In genomic region chr5:6135977-6136376, GRCh38 we compare ENCODE assay signal across 25 cellular contexts.
DNase-seq lines count a peak whose midpoint lies in the region; ATAC-seq, FAIRE-seq and TF ChIP-seq lines count a peak whose summit lies in the region.
"Had no signal": no experiment of that assay in that cellular context is flagged by ENCODE, and none has a peak within 500 bp of the region (broad histone marks: within the 10 kb centered on the region; RNA-seq: fewer than 3 reads in every experiment).

No MANE protein-coding gene starts in this region.

- H3K4me1 ChIP-seq in KMS-11 (ENCODE audit: low read depth, poor library complexity, severe bottlenecking): peaks cover 30% of the 10 kb centered on the region
- no peaks in the 10 kb centered on the region for H3K4me1 ChIP-seq in GM12878 (ENCODE audit: control insufficient read depth, insufficient read depth, low read length)
- H3K4me1 ChIP-seq in psoas muscle: no peaks in the 10 kb centered on the region
- H3K4me1 ChIP-seq: neural progenitor cell had no signal

- H3K36me3 ChIP-seq in KMS-11 (ENCODE audit: insufficient read depth): no peaks in the 10 kb centered on the region
- H3K36me3 ChIP-seq in GM12878 (ENCODE audit: control insufficient read depth in 2 of 2, insufficient read depth in 2 of 2, low read length in 1 of 2): no peaks in the 10 kb centered on the region
- no peaks in the 10 kb centered on the region for H3K36me3 ChIP-seq in psoas muscle (ENCODE audit: insufficient read depth in 1 of 2, low read depth in 1 of 2)
- H3K36me3 ChIP-seq: neural progenitor cell had no signal

- 5% methylated on average over 5 of the region's 5 CpGs for WGBS in GM12878 (ENCODE audit: insufficient coverage, insufficient replicate concordance, low lambda C conversion rate, missing lambda C conversion rate)
- WGBS in psoas muscle, 3 donors: 63 to 70% (median 63%) methylated on average over 5 of the region's 5 CpGs

- intact Hi-C loops in GM12878 (cut with micrococcal nuclease; ENCODE audit: unreplicated experiment) (no loop called here), psoas muscle (cut with DNase I) (no loop called here)

- H2AFZ ChIP-seq in KMS-11 (ENCODE audit: low read depth) (0 out of 2 replicates have a peak overlapping the region, but pooled peaks have one; percentile 3), GM12878 (ENCODE audit: control insufficient read depth, low read depth, low read length) (no peak overlapping the region)
- H2AFZ ChIP-seq: neural progenitor cell had no signal

- TF ChIP-seq RAD21 in GM12878 (IDR thresholded peaks at IDR 0.05; ENCODE audit: insufficient read depth, low read depth, low read length): no peak

- no peak overlapping the region for H3K4me3 ChIP-seq in KMS-11 (IDR thresholded peaks at IDR 0.05; ENCODE audit: insufficient read depth, low read depth, low read length)
- H3K4me3 ChIP-seq in GM12878: no peak overlapping the region
- H3K4me3 ChIP-seq in psoas muscle: no peak overlapping the region
- H3K4me3 ChIP-seq: mucosa of descending colon, neural progenitor cell, SK-N-MC had no signal

- in situ Hi-C loops in GM12878 (cut with MboI): no loop called here

- RAD21 ChIA-PET in GM12878 (lab: Charles Lee; ENCODE audit: unreplicated experiment): no interaction called here

- H3K9me3 ChIP-seq in GM12878 (replicated peaks; ENCODE audit: control insufficient read depth, insufficient read depth, low read length) (no peaks in the 10 kb centered on the region; the same call in 2 of the 3 replicates), psoas muscle (no peaks in the 10 kb centered on the region)
- H3K9me3 ChIP-seq: mucosa of descending colon had no signal

- FAIRE-seq in GM12891 (lab: Jason Lieb, UNC) (peak; percentile 9), GM12878 (lab: Jason Lieb, UNC) (no peak)
- FAIRE-seq: HepG2 had no signal

- H3K27me3 ChIP-seq in KMS-11 (ENCODE audit: insufficient read depth, low read depth) (no peaks in the 10 kb centered on the region), GM12878 (replicated peaks in 1 of 2; ENCODE audit: control insufficient read depth in 2 of 2, insufficient read depth in 2 of 2, low read length in 1 of 2) (no peaks in the 10 kb centered on the region), psoas muscle (ENCODE audit: insufficient read depth in 3 of 3, low read length in 2 of 3) (no peaks in the 10 kb centered on the region)
- H3K27me3 ChIP-seq: neural progenitor cell had no signal

- TF ChIP-seq EP300 in GM12878 (IDR thresholded peaks at IDR 0.05; ENCODE audit: borderline replicate concordance in 1 of 2, control insufficient read depth in 1 of 2, low read depth in 2 of 2, low read length in 2 of 2): 0 out of 4 replicates have a peak, but pooled peaks of 1 of the 2 experiments have one; percentile 10

- H3K27ac ChIP-seq in KMS-11: peak overlapping the region; percentile 20
- H3K27ac ChIP-seq in GM12878 (ENCODE audit: control insufficient read depth, insufficient read depth): no peak overlapping the region
- no peak overlapping the region for H3K27ac ChIP-seq in psoas muscle
- H3K27ac ChIP-seq: epithelial cell of prostate, neural progenitor cell, SK-N-MC had no signal

- H4K20me1 ChIP-seq in KMS-11 (ENCODE audit: insufficient read depth) (no peaks in the 10 kb centered on the region), GM12878 (ENCODE audit: control insufficient read depth, insufficient read depth) (no peaks in the 10 kb centered on the region)

- H3K79me2 ChIP-seq in KMS-11 (ENCODE audit: insufficient read depth, low read depth) (no peaks in the 10 kb centered on the region), GM12878 (ENCODE audit: control insufficient read depth, insufficient read depth, low read length) (no peaks in the 10 kb centered on the region)

- peak overlapping the region; percentile 55 for H3K4me2 ChIP-seq in KMS-11
- H3K4me2 ChIP-seq in GM12878 (ENCODE audit: control insufficient read depth, insufficient read depth): no peak overlapping the region
- H3K4me2 ChIP-seq: neural progenitor cell had no signal

- CTCF ChIA-PET in GM12878 (lab: Yijun Ruan, JAX): interaction anchor here (0.7 to 1.3 kb wide), 2 partner anchors 9 to 20 kb away, joined by 3 to 6 read pairs; no protein-coding TSS in a partner anchor

- DNase-seq in GM12891 (ENCODE audit: insufficient read length, low spot score) (no peak), GM12878 (ENCODE audit: low read depth, low spot score) (peak; percentile 12), GF-D8 (lab: John Stamatoyannopoulos, UW) (no peak), psoas muscle (no peak), islet precursor cell (no peak)
- DNase-seq: activated CD4-positive, CD25-positive, alpha-beta regulatory T cell; activated CD8-positive, alpha-beta T cell treated with anti-CD3 and anti-CD28 coated beads, Interleukin-2, amount 10 ng/mL, durations not matched to agents 7 days and 5 days; activated naive CD4-positive, alpha-beta T cell treated with Interleukin-2 at 50 U/mL for 16 hours; activated T-cell treated with anti-CD3 and anti-CD28 coated beads, Interleukin-2, amount 50 U/mL, for 1 hour; amygdala; CD4-positive, CD25-positive, alpha-beta regulatory T cell; dermis blood vessel endothelial cell; H7; left ventricle myocardium superior; mucosa of descending colon; NCI-H1417 treated with DMSO at 0.1 percent for 48 hours; NCI-H226; stimulated activated naive CD4-positive, alpha-beta T cell had no signal

- TF ChIP-seq POLR2A in GM12891 (IDR thresholded peaks at IDR 0.05; ENCODE audit: low read depth, low read length) (no peak), GM12878 (IDR thresholded peaks at IDR 0.05; ENCODE audit: low read depth, low read length) (no peak)

- BruUV-seq in GM12878 (replicated peaks; lab: Mats Ljungman, UMichigan): no TSS peak

- H3K9ac ChIP-seq in KMS-11 (no peak overlapping the region), GM12878 (ENCODE audit: control insufficient read depth, insufficient read depth, low read length) (no peak overlapping the region)
- H3K9ac ChIP-seq: neural progenitor cell had no signal

- peak; percentile 53 for ATAC-seq in GM21447 (IDR thresholded peaks at IDR 0.05; ENCODE audit: unreplicated experiment)
- peak; percentile 71 for ATAC-seq in GM12878
- ATAC-seq in psoas muscle: no peak
- no peak for ATAC-seq in HG03108 (IDR thresholded peaks at IDR 0.05; ENCODE audit: unreplicated experiment)
- ATAC-seq: activated CD8-positive, alpha-beta T cell treated with anti-CD3 and anti-CD28 coated beads, Interleukin-2, amount 10 ng/mL, durations not matched to agents 7 days and 5 days; HepG2; left ventricle myocardium superior; mucosa of descending colon had no signal

- no peak for TF ChIP-seq CTCF in KMS-11 (conservative IDR thresholded peaks at IDR 0.05; ENCODE audit: low read depth, low read length)
- TF ChIP-seq CTCF in GM12878 (IDR thresholded peaks at IDR 0.05 in 2 of 3, conservative IDR thresholded peaks at IDR 0.05 in 1 of 3; ENCODE audit: control insufficient read depth in 2 of 3, extremely low read depth in 1 of 3, insufficient read depth in 1 of 3, low read depth in 3 of 3, low read length in 3 of 3): no peak
- TF ChIP-seq CTCF in psoas muscle (IDR thresholded peaks at IDR 0.05): no peak

- SMC1A ChIA-PET in GM12878 (lab: Charles Lee; ENCODE audit: uncharacterized antibody, unreplicated experiment): interaction anchor here (0.6 to 1.0 kb wide), 5 partner anchors 47 to 321 kb away, joined by 3 read pairs; no protein-coding TSS in a partner anchor

- POLR2A ChIA-PET in GM12878 (lab: Charles Lee): interaction anchor here (0.5 kb wide), 1 partner anchor 20 kb away, joined by 6 read pairs; no protein-coding TSS in a partner anchor

TF ChIP-seq in GM12891, 5 proteins besides CTCF, POLR2A, EP300 and RAD21:
- no peak for TF ChIP-seq PAX5 (IDR thresholded peaks at IDR 0.05; ENCODE audit: insufficient read depth, low read length, severe bottlenecking)

TF ChIP-seq in GM12878, 131 proteins besides CTCF, POLR2A, EP300 and RAD21 (continues in another document):
- TF ChIP-seq BHLHE40 (IDR thresholded peaks at IDR 0.05; ENCODE audit: borderline replicate concordance in 1 of 2, low read depth in 2 of 2, low read length in 1 of 2) (peak; percentile 73 to 88), RELB (IDR thresholded peaks at IDR 0.05; ENCODE audit: low read depth) (0 out of 2 replicates have a peak, but pooled peaks have one; percentile 16), HDAC6 (IDR thresholded peaks at IDR 0.05; ENCODE audit: unreplicated experiment) (no peak), RAD51 (IDR thresholded peaks at IDR 0.05) (peak; percentile 40; the same call in 1 of the 2 replicates), YY1 (IDR thresholded peaks at IDR 0.05; ENCODE audit: low read depth, low read length) (no peak), MEF2B (IDR thresholded peaks at IDR 0.05; ENCODE audit: partially characterized antibody, poor library complexity, severe bottlenecking) (peak; percentile 82), CHD4 (IDR thresholded peaks at IDR 0.05) (no peak), PML (IDR thresholded peaks at IDR 0.05; ENCODE audit: low read length) (no peak)

Comparison
In these comparisons a context has a peak if more than half of its experiments do, and no peak if none do; other contexts are left out.
1. ATAC-seq: peak in GM21447 (single experiment) and GM12878 (single experiment); none in psoas muscle (0 of 4) and HG03108 (single experiment).